15 cellular contexts compared by ENCODE assay signal in genomic region chr14:21026988-21027315, GRCh38. TPM values are rescaled to one million over a fixed set of nuclear protein-coding genes. Genes with fewer than 3 reads are reported as not detected.
DNase-seq lines count a peak whose midpoint lies in the region; ATAC-seq and TF ChIP-seq lines count a peak whose summit lies in the region.
"Had no signal": no experiment of that assay in that cellular context is flagged by ENCODE, and none has a peak within 500 bp of the region (broad histone marks: within the 10 kb centered on the region; RNA-seq: fewer than 3 reads in every experiment).

No MANE protein-coding gene starts in this region.

- peaks cover 20 to 26% (median 24%) of the 10 kb centered on the region in 4 donors for H3K4me1 Mint-ChIP-seq in naive thymus-derived CD8-positive, alpha-beta T cell

- H3K9me3 Mint-ChIP-seq in naive thymus-derived CD8-positive, alpha-beta T cell = no peaks in the 10 kb centered on the region
- H3K9me3 Mint-ChIP-seq: activated naive CD4-positive, alpha-beta T cell treated with anti-CD3 and anti-CD28 coated beads, Interleukin-2, amount 10 ng/mL, durations not matched to agents 7 days and 5 days had no signal

- H3K36me3 ChIP-seq in Peyer's patch (no peaks in the 10 kb centered on the region), esophagus (ENCODE audit: control insufficient read depth in 2 of 2, insufficient read depth in 2 of 2, low read length in 1 of 2) (peaks cover 0 to under 1% of the 10 kb centered on the region in 2 donors), tibial artery (peaks cover 0 to 6% (median 3%) of the 10 kb centered on the region in 3 donors)
- H3K36me3 ChIP-seq: HAP-1 had no signal

- peaks cover 0 to 3% (median 0%) of the 10 kb centered on the region in 3 donors for H3K36me3 Mint-ChIP-seq in naive thymus-derived CD8-positive, alpha-beta T cell
- H3K36me3 Mint-ChIP-seq: activated naive CD4-positive, alpha-beta T cell treated with anti-CD3 and anti-CD28 coated beads, Interleukin-2, amount 10 ng/mL, durations not matched to agents 7 days and 5 days had no signal

- no peak for ATAC-seq in naive thymus-derived CD8-positive, alpha-beta T cell
- no peak for ATAC-seq in GM21367 (IDR thresholded peaks at IDR 0.05; ENCODE audit: unreplicated experiment)
- no peak for ATAC-seq in HG03342 (IDR thresholded peaks at IDR 0.05; ENCODE audit: unreplicated experiment)
- no peak for ATAC-seq in GM21786 (IDR thresholded peaks at IDR 0.05; ENCODE audit: unreplicated experiment)

- TF ChIP-seq POLR2A in Peyer's patch (IDR thresholded peaks at IDR 0.05) = no peak

- peak overlapping the region; percentile 37 to 86 (median 56) for H3K4me3 Mint-ChIP-seq in naive thymus-derived CD8-positive, alpha-beta T cell
- H3K4me3 Mint-ChIP-seq: activated naive CD4-positive, alpha-beta T cell treated with anti-CD3 and anti-CD28 coated beads, Interleukin-2, amount 10 ng/mL, durations not matched to agents 7 days and 5 days had no signal

- H3K27ac Mint-ChIP-seq in naive thymus-derived CD8-positive, alpha-beta T cell = peak overlapping the region in 7 of 10 donors; percentile 2 to 81 (median 24)

- H3K4me3 ChIP-seq in Peyer's patch (no peak overlapping the region), esophagus (ENCODE audit: low read depth in 1 of 2, low read length in 2 of 2) (no peak overlapping the region), tibial artery (no peak overlapping the region)
- H3K4me3 ChIP-seq: HAP-1 had no signal

- H3K27me3 ChIP-seq in Peyer's patch (no peaks in the 10 kb centered on the region), esophagus (ENCODE audit: control insufficient read depth in 1 of 2, insufficient read depth in 2 of 2, low read length in 2 of 2) (no peaks in the 10 kb centered on the region), tibial artery (no peaks in the 10 kb centered on the region)

- H3K27me3 Mint-ChIP-seq in naive thymus-derived CD8-positive, alpha-beta T cell = peaks cover 0 to 7% (median 0%) of the 10 kb centered on the region in 5 donors

- DNase-seq in Peyer's patch (no peak), tibial artery (no peak)
- DNase-seq in naive thymus-derived CD8-positive, alpha-beta T cell = no peak
- DNase-seq: activated CD4-positive, alpha-beta T cell treated with anti-CD3 and anti-CD28 coated beads, Interleukin-2, amount 50 U/mL, for 4 hours; activated naive CD4-positive, alpha-beta T cell treated with anti-CD3 and anti-CD28 coated beads, Interleukin-2, amount 10 ng/mL, durations not matched to agents 7 days and 5 days; Calu3; glutamatergic neuron; KBM-7; NCI-H1930 had no signal

- POLR2A ChIA-PET in naive thymus-derived CD8-positive, alpha-beta T cell (lab: Charles Lee) = interaction anchor here (1.1 kb wide), 1 partner anchor 77 kb away, joined by 3 read pairs; no protein-coding TSS in a partner anchor

- H3K4me1 ChIP-seq in Peyer's patch (peaks cover 0 to 21% (median 3%) of the 10 kb centered on the region in 4 donors), esophagus (ENCODE audit: control insufficient read depth in 2 of 2, insufficient read depth in 2 of 2, low read length in 1 of 2) (peaks cover 0 to 8% of the 10 kb centered on the region in 2 donors), tibial artery (peaks cover 6 to 45% (median 33%) of the 10 kb centered on the region in 4 donors)

- WGBS in esophagus, 2 donors = 60 to 66% methylated on average over 3 of the region's 3 CpGs

- peak overlapping the region in 3 of 4 donors; percentile 77 to 86 (median 86) for H3K27ac ChIP-seq in Peyer's patch
- H3K27ac ChIP-seq in esophagus (ENCODE audit: low read depth in 2 of 2, low read length in 1 of 2) = peak overlapping the region; percentile 65 to 81
- H3K27ac ChIP-seq in tibial artery = peak overlapping the region; percentile 96 to 97

- intact Hi-C loops in tibial artery (cut with DNase I; ENCODE audit: low total_unique reads) = no loop called here

- no peak for TF ChIP-seq CTCF in Peyer's patch (IDR thresholded peaks at IDR 0.05)
- no peak for TF ChIP-seq CTCF in tibial artery (IDR thresholded peaks at IDR 0.05)

- H3K9me3 ChIP-seq in Peyer's patch = no peaks in the 10 kb centered on the region
- no peaks in the 10 kb centered on the region for H3K9me3 ChIP-seq in esophagus (ENCODE audit: control insufficient read depth in 2 of 2, insufficient read depth in 1 of 2, low read depth in 1 of 2, low read length in 1 of 2)
- no peaks in the 10 kb centered on the region for H3K9me3 ChIP-seq in tibial artery
- H3K9me3 ChIP-seq: HAP-1 had no signal

RNA-seq across cellular contexts. Expression of gene NDRG2, which starts 2.1 kb away (rescaled TPM):
- 100 to 1,000 TPM in 3 of 4 donors, 10 to 100 TPM in 1; 85.6 to 137 (median 127) TPM for total RNA-seq in Peyer's patch
- polyA plus RNA-seq in esophagus = 100 to 1,000 TPM; 131 to 252 TPM
- 10 to 100 TPM; 30.8 to 35.4 TPM for total RNA-seq in naive thymus-derived CD8-positive, alpha-beta T cell
- 10 to 100 TPM; 24.6 to 32.7 (median 28.3) TPM for polyA plus RNA-seq in naive thymus-derived CD8-positive, alpha-beta T cell

RNA-seq across cellular contexts. Expression of gene TPPP2, which starts 3.1 kb away (rescaled TPM):
- total RNA-seq in Peyer's patch = not detected
- under 1 TPM in 1 of 2 donors, not detected in 1; 0.14 TPM for polyA plus RNA-seq in esophagus
- not detected for total RNA-seq in naive thymus-derived CD8-positive, alpha-beta T cell
- not detected for polyA plus RNA-seq in naive thymus-derived CD8-positive, alpha-beta T cell
- total RNA-seq: Calu3, mononuclear cell had no signal

RNA-seq across cellular contexts. Expression of gene RNASE13, which starts 7.7 kb away (rescaled TPM):
- total RNA-seq in Peyer's patch = not detected
- not detected for polyA plus RNA-seq in esophagus
- total RNA-seq in naive thymus-derived CD8-positive, alpha-beta T cell = not detected
- not detected for polyA plus RNA-seq in naive thymus-derived CD8-positive, alpha-beta T cell
- total RNA-seq: Calu3, mononuclear cell had no signal

RNA-seq across cellular contexts. Expression of gene RNASE7, which starts 15.2 kb away (rescaled TPM):
- not detected for total RNA-seq in Peyer's patch
- 10 to 100 TPM; 33.9 to 92.8 TPM for polyA plus RNA-seq in esophagus
- total RNA-seq in naive thymus-derived CD8-positive, alpha-beta T cell = not detected
- not detected for polyA plus RNA-seq in naive thymus-derived CD8-positive, alpha-beta T cell
- total RNA-seq: Calu3, mononuclear cell had no signal

RNA-seq across cellular contexts. Expression of gene SLC39A2, which starts 27.9 kb away (rescaled TPM):
- total RNA-seq in Peyer's patch = 1 to 10 TPM in 2 of 4 donors, not detected in 2; 1.0 to 1.1 TPM
- 10 to 100 TPM in 1 of 2 donors, 1 to 10 TPM in 1; 8.2 to 20.3 TPM for polyA plus RNA-seq in esophagus
- under 1 TPM; 0.80 to 0.91 TPM for total RNA-seq in naive thymus-derived CD8-positive, alpha-beta T cell
- polyA plus RNA-seq in naive thymus-derived CD8-positive, alpha-beta T cell = not detected
- total RNA-seq: Calu3, mononuclear cell had no signal
